ENCODE assay signal across 10 cellular contexts in genomic region chr9:122125891-122126331, GRCh38. TPM values are rescaled to one million over a fixed set of nuclear protein-coding genes. Genes with fewer than 3 reads are reported as not detected.
DNase-seq lines count a peak whose midpoint lies in the region; ATAC-seq, FAIRE-seq and TF ChIP-seq lines count a peak whose summit lies in the region.
"Had no signal": no experiment of that assay in that cellular context is flagged by ENCODE, and none has a peak within 500 bp of the region (broad histone marks: within the 10 kb centered on the region; RNA-seq: fewer than 3 reads in every experiment).

No MANE protein-coding gene starts in this region.

- DNase-seq in Right ventricle myocardium inferior (ENCODE audit: missing footprints) (peak; percentile 43), cardiac septum (ENCODE audit: low spot score) (no peak), dermis blood vessel endothelial cell (peak; percentile 54), left lung (no peak), urothelium cell line (ENCODE audit: low spot score) (peak; percentile 36)
- DNase-seq in activated CD4-positive, CD25-positive, alpha-beta regulatory T cell treated with anti-CD3 and anti-CD28 coated beads, Interleukin-2, amount 50 U/mL, for 72 hours = no peak

- H3K27me3 ChIP-seq in left lung = peaks cover 3 to 43% of the 10 kb centered on the region in 2 donors

- ATAC-seq in Right ventricle myocardium inferior (no peak), left lung (peak; percentile 18), GM21737 (IDR thresholded peaks at IDR 0.05; ENCODE audit: unreplicated experiment) (no peak), HG03108 (IDR thresholded peaks at IDR 0.05; ENCODE audit: unreplicated experiment) (no peak)

- no peak for TF ChIP-seq CTCF in left lung (IDR thresholded peaks at IDR 0.05)

- no peaks in the 10 kb centered on the region for H3K36me3 ChIP-seq in left lung
- H3K36me3 ChIP-seq: cardiac muscle cell had no signal

- H3K4me3 ChIP-seq in left lung = no peak overlapping the region

- no peaks in the 10 kb centered on the region for H3K9me3 ChIP-seq in left lung

- no peak overlapping the region for H3K27ac ChIP-seq in left lung
- H3K27ac ChIP-seq: cardiac muscle cell had no signal

- peak; percentile 58 for FAIRE-seq in urothelium cell line (lab: Jason Lieb, UNC)
- FAIRE-seq: TTC549 had no signal

- peaks cover 9 to 33% of the 10 kb centered on the region in 2 donors for H3K4me1 ChIP-seq in left lung

- intact Hi-C loops in Right ventricle myocardium inferior (cut with DNase I) = loop anchor here (1.0 to 10.0 kb wide), 3 partner anchors 101 to 329 kb away; partner anchors contain the start of gene LHX6
- intact Hi-C loops in cardiac septum (cut with DNase I) = loop anchor here (1.0 to 10.0 kb wide), 2 partner anchors 224 to 689 kb away; no protein-coding TSS in a partner anchor
- intact Hi-C loops in left lung (cut with DNase I) = loop anchor here (5.0 to 10.0 kb wide), 2 partner anchors 226 to 229 kb away; no protein-coding TSS in a partner anchor

RNA-seq across cellular contexts. Expression of gene TTLL11, which starts 32.8 kb away (rescaled TPM):
- total RNA-seq in Right ventricle myocardium inferior (5.0 TPM), cardiac septum (12.6 TPM), dermis blood vessel endothelial cell (4.3 and 5.3 TPM in 2 replicates), left lung (1 to 10 TPM; 5.4 to 9.8 TPM)

RNA-seq across cellular contexts. Expression of gene NDUFA8, which starts 33.7 kb away (rescaled TPM):
- total RNA-seq in Right ventricle myocardium inferior (297 TPM), cardiac septum (230 TPM), dermis blood vessel endothelial cell (40.7 and 48.5 TPM in 2 replicates), left lung (10 to 100 TPM; 42.9 to 43.4 TPM)

RNA-seq across cellular contexts. Expression of gene MORN5, which starts 33.8 kb away (rescaled TPM):
- total RNA-seq in Right ventricle myocardium inferior (not detected), cardiac septum (not detected), dermis blood vessel endothelial cell (not detected in 2 replicates), left lung (1 to 10 TPM in 1 of 2 donors, not detected in 1; 3.0 TPM)
- total RNA-seq: cardiac muscle cell had no signal

Comparison
In these comparisons a context has a peak if more than half of its experiments do, and no peak if none do; other contexts are left out.
1. DNase-seq: peak in Right ventricle myocardium inferior (single experiment), dermis blood vessel endothelial cell (single experiment) and urothelium cell line (single experiment); none in cardiac septum (single experiment), left lung (0 of 2) and activated CD4-positive, CD25-positive, alpha-beta regulatory T cell treated with anti-CD3 and anti-CD28 coated beads, Interleukin-2, amount 50 U/mL, for 72 hours (single experiment).